In genomic region chr2:160109243-160109642, GRCh38 we compare ENCODE assay signal across 10 cellular contexts. TPM values are rescaled to one million over a fixed set of nuclear protein-coding genes. Genes with fewer than 3 reads are reported as not detected.
"Had no signal": no experiment of that assay in that cellular context is flagged by ENCODE, and none has a peak within 500 bp of the region (broad histone marks: within the 10 kb centered on the region; RNA-seq: fewer than 3 reads in every experiment).

No MANE protein-coding gene starts in this region.

- H3K4me2 ChIP-seq: hepatocyte had no signal

- H3K9me3 ChIP-seq: mucosa of descending colon, spleen, testis, tibial nerve, upper lobe of right lung, vagina had no signal

- H2AFZ ChIP-seq: hepatocyte had no signal

- H3K4me1 ChIP-seq: testis, upper lobe of right lung had no signal

- H3K79me2 ChIP-seq: hepatocyte had no signal

- DNase-seq: cortex of kidney, spleen, upper lobe of right lung had no signal

- H3K27me3 ChIP-seq: hepatocyte, testis, tibial nerve, upper lobe of right lung, vagina had no signal

- H3K27ac ChIP-seq: dorsolateral prefrontal cortex, hepatocyte, spleen, testis, tibial nerve, upper lobe of right lung, vagina had no signal

- H3K4me3 ChIP-seq: dorsolateral prefrontal cortex, hepatocyte, mucosa of descending colon, spleen, testis, tibial nerve, upper lobe of right lung, vagina had no signal

- H3K36me3 ChIP-seq: spleen, tibial nerve, vagina had no signal

RNA-seq across cellular contexts. Expression of gene PLA2R1, which starts 46.8 kb away (rescaled TPM):
- total RNA-seq: naive thymus-derived CD8-positive, alpha-beta T cell had no signal
- polyA plus RNA-seq: naive thymus-derived CD8-positive, alpha-beta T cell had no signal
